ENCODE assay signal across 15 cellular contexts in the genomic region with DNA sequence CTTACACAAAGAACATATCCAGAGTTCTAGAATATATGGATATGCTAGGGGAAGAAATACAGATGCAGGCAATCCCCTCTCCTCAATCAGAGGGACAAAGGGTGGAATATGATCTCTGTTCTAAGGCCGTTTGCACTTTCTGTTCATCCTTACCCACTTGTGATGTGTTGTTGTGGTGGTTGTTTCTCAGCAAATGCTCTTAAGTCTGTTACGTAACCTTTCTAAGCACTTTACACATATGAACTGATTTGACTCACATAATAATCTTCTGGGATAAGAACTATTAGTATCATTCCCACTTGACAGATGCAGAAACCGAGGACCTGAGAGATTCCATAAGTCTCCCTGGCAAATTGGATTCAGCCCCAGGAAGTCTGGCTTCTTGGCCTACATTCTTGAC. TPM values are rescaled to one million over a fixed set of nuclear protein-coding genes. Genes with fewer than 3 reads are reported as not detected.
DNase-seq lines count a peak whose midpoint lies in the region; ATAC-seq, FAIRE-seq and TF ChIP-seq lines count a peak whose summit lies in the region.
"Had no signal": no experiment of that assay in that cellular context is flagged by ENCODE, and none has a peak within 500 bp of the region (broad histone marks: within the 10 kb centered on the region; RNA-seq: fewer than 3 reads in every experiment).

No MANE protein-coding gene starts in this region.

- no TSS peak for BruUV-seq in GM12878 (replicated peaks; lab: Mats Ljungman, UMichigan)

- H3K9me2 ChIP-seq in Karpas-422 (replicated peaks; ENCODE audit: insufficient read depth, low read length), result no peaks in the 10 kb centered on the region

- H3K9me3 Mint-ChIP-seq in CD4-positive, alpha-beta T cell, result no peaks in the 10 kb centered on the region
- H3K9me3 Mint-ChIP-seq in naive thymus-derived CD4-positive, alpha-beta T cell, result no peaks in the 10 kb centered on the region

- CTCF ChIA-PET in CD4-positive, alpha-beta T cell (lab: Charles Lee), result interaction anchor here (5.2 kb wide), 1 partner anchor 13 kb away, joined by 22 read pairs; no protein-coding TSS in a partner anchor
- CTCF ChIA-PET in GM12878 (lab: Yijun Ruan, JAX), result interaction anchor here (0.6 to 9.6 kb wide), 15 partner anchors 13 to 629 kb away, joined by 3 to 142 read pairs (median 8); partner anchors contain the start of genes CIB1, HDDC3 and UNC45A
- CTCF ChIA-PET in naive thymus-derived CD4-positive, alpha-beta T cell (lab: Charles Lee), result interaction anchor here (0.7 to 4.1 kb wide), 6 partner anchors 9 to 629 kb away, joined by 3 to 15 read pairs (median 5); partner anchors contain the start of gene UNC45A

- H3K4me1 ChIP-seq in Karpas-422 (ENCODE audit: low read length) (peaks cover 10% of the 10 kb centered on the region), GM12878 (ENCODE audit: control insufficient read depth, insufficient read depth, low read length) (peaks cover 23% of the 10 kb centered on the region), psoas muscle (no peaks in the 10 kb centered on the region)
- H3K4me1 ChIP-seq in naive thymus-derived CD4-positive, alpha-beta T cell (ENCODE audit: control insufficient read depth in 2 of 2, insufficient read depth in 2 of 2, low read length in 2 of 2), result peaks cover 16 to 19% of the 10 kb centered on the region in 2 donors

- POLR2A ChIA-PET in CD4-positive, alpha-beta T cell (lab: Charles Lee), result interaction anchor here (1.0 kb wide), 1 partner anchor 14 kb away, joined by 3 read pairs; no protein-coding TSS in a partner anchor
- POLR2A ChIA-PET in GM12878 (lab: Charles Lee), result interaction anchor here (0.6 kb wide), 4 partner anchors 86 to 384 kb away, joined by 3 to 7 read pairs (median 4); no protein-coding TSS in a partner anchor
- POLR2A ChIA-PET in naive thymus-derived CD4-positive, alpha-beta T cell (lab: Charles Lee), result no interaction called here

- H3K9me3 ChIP-seq in CD4-positive, alpha-beta T cell (ENCODE audit: control insufficient read depth, low read length), result no peaks in the 10 kb centered on the region
- H3K9me3 ChIP-seq in Karpas-422 (ENCODE audit: low read length) (no peaks in the 10 kb centered on the region), GM12878 (replicated peaks; ENCODE audit: control insufficient read depth, insufficient read depth, low read length) (no peaks in the 10 kb centered on the region), psoas muscle (no peaks in the 10 kb centered on the region)
- no peaks in the 10 kb centered on the region for H3K9me3 ChIP-seq in naive thymus-derived CD4-positive, alpha-beta T cell (ENCODE audit: control insufficient read depth in 2 of 3, low read length in 3 of 3)

- H3K79me2 ChIP-seq in Karpas-422 (ENCODE audit: low read length) (no peaks in the 10 kb centered on the region), GM12878 (ENCODE audit: control insufficient read depth, insufficient read depth, low read length) (no peaks in the 10 kb centered on the region)

- H3K4me1 Mint-ChIP-seq in CD4-positive, alpha-beta T cell (ENCODE audit: low read depth), result peaks cover 21% of the 10 kb centered on the region
- H3K4me1 Mint-ChIP-seq in naive thymus-derived CD4-positive, alpha-beta T cell, result peaks cover 11 to 41% (median 32%) of the 10 kb centered on the region in 7 donors

- no peak overlapping the region for H3K9ac ChIP-seq in Karpas-422 (ENCODE audit: low read length)
- H3K9ac ChIP-seq in GM12878 (ENCODE audit: control insufficient read depth, insufficient read depth, low read length), result peak overlapping the region; percentile 21; the same call in 1 of the 2 replicates

- RAD21 ChIA-PET in GM12878 (lab: Charles Lee; ENCODE audit: unreplicated experiment), result interaction anchor here (0.6 to 2.1 kb wide), 9 partner anchors 13 to 626 kb away, joined by 3 to 23 read pairs (median 4); partner anchors contain the start of genes CIB1, GDPGP1 and HDDC3

- in situ Hi-C loops in GM12878 (cut with MboI), result no loop called here

- H3K36me3 ChIP-seq in Karpas-422 (ENCODE audit: insufficient read depth, low read length) (no peaks in the 10 kb centered on the region), GM12878 (ENCODE audit: control insufficient read depth in 2 of 2, insufficient read depth in 2 of 2, low read length in 1 of 2) (no peaks in the 10 kb centered on the region), psoas muscle (ENCODE audit: insufficient read depth in 1 of 2, low read depth in 1 of 2) (no peaks in the 10 kb centered on the region)
- H3K36me3 ChIP-seq in naive thymus-derived CD4-positive, alpha-beta T cell (ENCODE audit: control insufficient read depth in 2 of 3, insufficient read depth in 3 of 3, low read length in 3 of 3), result no peaks in the 10 kb centered on the region
- H3K36me3 ChIP-seq: brain microvascular endothelial cell had no signal

- H3K36me3 Mint-ChIP-seq in CD4-positive, alpha-beta T cell (ENCODE audit: low read depth), result no peaks in the 10 kb centered on the region
- H3K36me3 Mint-ChIP-seq in naive thymus-derived CD4-positive, alpha-beta T cell, result no peaks in the 10 kb centered on the region

- 68% methylated on average over 3 of the region's 3 CpGs for WGBS in GM12878 (ENCODE audit: insufficient coverage, insufficient replicate concordance, low lambda C conversion rate, missing lambda C conversion rate)
- WGBS in psoas muscle, 3 donors, result 77 to 86% (median 79%) methylated on average over 3 of the region's 3 CpGs

- peak; percentile 31 for FAIRE-seq in GM12878 (lab: Jason Lieb, UNC)
- FAIRE-seq: G401.6, kidney had no signal

- no peak for DNase-seq in CD4-positive, alpha-beta T cell
- DNase-seq in Karpas-422, result peak; percentile 38
- no peak for DNase-seq in GM12878 (ENCODE audit: low read depth, low spot score)
- DNase-seq in naive thymus-derived CD4-positive, alpha-beta T cell, result no peak
- no peak for DNase-seq in nucleus accumbens (lab: John Stamatoyannopoulos, UW)
- no peak for DNase-seq in sciatic nerve (ENCODE audit: low spot score)
- DNase-seq in psoas muscle, result no peak
- DNase-seq: activated CD4-positive, CD25-positive, alpha-beta regulatory T cell; brain microvascular endothelial cell; glutamatergic neuron; kidney; NCI-H1092; OCI-M1; right cardiac atrium had no signal

- H3K27ac Mint-ChIP-seq in CD4-positive, alpha-beta T cell, result peak overlapping the region; percentile 63
- H3K27ac Mint-ChIP-seq in naive thymus-derived CD4-positive, alpha-beta T cell, result peak overlapping the region; percentile 60 to 88 (median 81)

- H3K4me2 ChIP-seq in Karpas-422 (ENCODE audit: low read depth, low read length, poor library complexity, severe bottlenecking) (no peak overlapping the region), GM12878 (ENCODE audit: control insufficient read depth, insufficient read depth) (no peak overlapping the region; the same call in 1 of the 2 replicates)

- H3K27ac ChIP-seq in CD4-positive, alpha-beta T cell (ENCODE audit: low read depth, low read length), result no peak overlapping the region
- H3K27ac ChIP-seq in Karpas-422 (ENCODE audit: low read length), result no peak overlapping the region
- H3K27ac ChIP-seq in GM12878 (ENCODE audit: control insufficient read depth, insufficient read depth), result peak overlapping the region; percentile 60
- peak overlapping the region; percentile 20 for H3K27ac ChIP-seq in naive thymus-derived CD4-positive, alpha-beta T cell (ENCODE audit: low read depth, low read length)
- H3K27ac ChIP-seq in psoas muscle, result no peak overlapping the region
- H3K27ac ChIP-seq: brain microvascular endothelial cell had no signal

- TF ChIP-seq EP300 in GM12878 (IDR thresholded peaks at IDR 0.05; ENCODE audit: borderline replicate concordance in 1 of 2, control insufficient read depth in 1 of 2, low read depth in 2 of 2, low read length in 2 of 2), result no peak

- intact Hi-C loops in CD4-positive, alpha-beta T cell (cut with DNase I, micrococcal nuclease), result no loop called here
- intact Hi-C loops in GM12878 (cut with micrococcal nuclease; ENCODE audit: unreplicated experiment), result no loop called here
- intact Hi-C loops in naive thymus-derived CD4-positive, alpha-beta T cell (cut with micrococcal nuclease), result no loop called here
- intact Hi-C loops in sciatic nerve (cut with DNase I), result no loop called here
- intact Hi-C loops in psoas muscle (cut with DNase I), result no loop called here

- no peaks in the 10 kb centered on the region for H3K27me3 Mint-ChIP-seq in CD4-positive, alpha-beta T cell
- H3K27me3 Mint-ChIP-seq in naive thymus-derived CD4-positive, alpha-beta T cell, result no peaks in the 10 kb centered on the region

- ATAC-seq in CD4-positive, alpha-beta T cell (ENCODE audit: poor library complexity), result no peak
- ATAC-seq in GM12878 (no peak), sciatic nerve (no peak), psoas muscle (no peak)
- ATAC-seq in naive thymus-derived CD4-positive, alpha-beta T cell, result no peak
- ATAC-seq: right cardiac atrium had no signal

- SMC1A ChIA-PET in GM12878 (lab: Charles Lee; ENCODE audit: uncharacterized antibody, unreplicated experiment), result interaction anchor here (0.6 to 9.2 kb wide), 18 partner anchors 8 to 629 kb away, joined by 3 to 90 read pairs (median 4); partner anchors contain the start of genes CIB1, GDPGP1 and UNC45A

- H3K4me3 ChIP-seq in Karpas-422 (ENCODE audit: low read length) (no peak overlapping the region), GM12878 (peak overlapping the region; percentile 17; the same call in 1 of the 2 replicates), psoas muscle (no peak overlapping the region)
- no peak overlapping the region for H3K4me3 ChIP-seq in naive thymus-derived CD4-positive, alpha-beta T cell (ENCODE audit: low read length)

- no peak for TF ChIP-seq RAD21 in GM12878 (IDR thresholded peaks at IDR 0.05; ENCODE audit: insufficient read depth, low read depth, low read length)

- no peak for TF ChIP-seq CTCF in CD4-positive, alpha-beta T cell (IDR thresholded peaks at IDR 0.05)
- no peak for TF ChIP-seq CTCF in GM12878 (IDR thresholded peaks at IDR 0.05 in 2 of 3, conservative IDR thresholded peaks at IDR 0.05 in 1 of 3; ENCODE audit: control insufficient read depth in 2 of 3, extremely low read depth in 1 of 3, insufficient read depth in 1 of 3, low read depth in 3 of 3, low read length in 3 of 3)
- no peak for TF ChIP-seq CTCF in psoas muscle (IDR thresholded peaks at IDR 0.05)

- H3K27me3 ChIP-seq in CD4-positive, alpha-beta T cell (ENCODE audit: control insufficient read depth, insufficient read depth, low read length), result no peaks in the 10 kb centered on the region
- no peaks in the 10 kb centered on the region for H3K27me3 ChIP-seq in Karpas-422 (ENCODE audit: low read length)
- no peaks in the 10 kb centered on the region for H3K27me3 ChIP-seq in GM12878 (replicated peaks in 1 of 2; ENCODE audit: control insufficient read depth in 2 of 2, insufficient read depth in 2 of 2, low read length in 1 of 2)
- no peaks in the 10 kb centered on the region for H3K27me3 ChIP-seq in naive thymus-derived CD4-positive, alpha-beta T cell (ENCODE audit: control insufficient read depth in 2 of 2, insufficient read depth in 2 of 2, low read length in 2 of 2)
- H3K27me3 ChIP-seq in psoas muscle (ENCODE audit: insufficient read depth in 3 of 3, low read length in 2 of 3), result no peaks in the 10 kb centered on the region
- H3K27me3 ChIP-seq: brain microvascular endothelial cell had no signal

- H4K20me1 ChIP-seq in Karpas-422 (ENCODE audit: insufficient read depth, low read depth, low read length), result no peaks in the 10 kb centered on the region
- no peaks in the 10 kb centered on the region for H4K20me1 ChIP-seq in GM12878 (ENCODE audit: control insufficient read depth, insufficient read depth)

- TF ChIP-seq POLR2A in GM12878 (IDR thresholded peaks at IDR 0.05; ENCODE audit: low read depth, low read length), result no peak

- no peak overlapping the region for H3K4me3 Mint-ChIP-seq in CD4-positive, alpha-beta T cell
- peak overlapping the region in 9 of 10 donors; percentile 36 to 74 (median 58) for H3K4me3 Mint-ChIP-seq in naive thymus-derived CD4-positive, alpha-beta T cell

- peak overlapping the region; percentile 59; the same call in 1 of the 2 replicates for H2AFZ ChIP-seq in Karpas-422 (ENCODE audit: low read length)
- peak overlapping the region; percentile 82; the same call in 1 of the 2 replicates for H2AFZ ChIP-seq in GM12878 (ENCODE audit: control insufficient read depth, low read depth, low read length)

RNA-seq across cellular contexts. Expression of gene NGRN, which starts 40.5 kb away (rescaled TPM):
- 10 to 100 TPM; 55.7 to 58.4 TPM for total RNA-seq in CD4-positive, alpha-beta T cell
- 29.9 and 41.7 TPM in 2 replicates for total RNA-seq in Karpas-422 (2014; rRNA removed; shearing (Covaris generic); ENCODE audit: low replicate concordance)
- 17.2 and 19.9 TPM in 2 replicates for total RNA-seq in GM12878 (2013; cell fraction: nucleolus; rRNA removed)
- 22.9 and 26.0 TPM in 2 replicates for total RNA-seq in GM12878 (2014; rRNA removed)
- total RNA-seq in GM12878 (2014; rRNA removed; fragmentation: Illumina TruSeq; extraction: Trizol), result 17.8 and 18.2 TPM in 2 replicates
- 22.9 and 25.7 TPM in 2 replicates for total RNA-seq in GM12878 (2021)
- polyA plus RNA-seq in GM12878 (2011; ENCODE audit: low read depth), result 11.0 TPM
- polyA plus RNA-seq in GM12878 (2011; rRNA removed), result 28.4 and 29.5 TPM in 2 replicates
- 19.3 and 20.9 TPM in 2 replicates for polyA plus RNA-seq in GM12878 (2011; cell fraction: cytosol; rRNA removed)
- polyA plus RNA-seq in GM12878 (2011; cell fraction: nucleus; rRNA removed), result 16.1 and 17.5 TPM in 2 replicates
- 13.8 and 14.7 TPM in 2 replicates for polyA plus RNA-seq in GM12878 (2012)
- 18.3 and 20.8 TPM in 2 replicates for polyA plus RNA-seq in GM12878 (2014; fragmentation: Illumina TruSeq; extraction: Trizol)
- polyA plus RNA-seq in GM12878 (2014; fragmentation: Nextera tagmentation; extraction: Ambion mirVana), result 10 to 100 TPM in 1 of 2 experiments, 1 to 10 TPM in 1; 5.8 to 11.2 TPM
- polyA plus RNA-seq in GM12878 (2014; rRNA removed), result 22.2 and 23.6 TPM in 2 replicates
- polyA plus RNA-seq in GM12878 (2016; fragmentation: Nextera tagmentation; extraction: Ambion mirVana), result 10 to 100 TPM; 29.2 to 31.3 TPM
- polyA minus RNA-seq in GM12878 (2011; rRNA and poly(A)+ RNA removed), result 14.7 and 17.3 TPM in 2 replicates
- polyA minus RNA-seq in GM12878 (2011; cell fraction: cytosol; rRNA and poly(A)+ RNA removed), result 4.0 and 5.6 TPM in 2 replicates
- 5.7 and 11.4 TPM in 2 replicates for polyA minus RNA-seq in GM12878 (2011; cell fraction: nucleus; rRNA and poly(A)+ RNA removed)
- total RNA-seq in naive thymus-derived CD4-positive, alpha-beta T cell, result 10 to 100 TPM; 34.1 to 51.5 (median 48.4) TPM
- 10 to 100 TPM; 29.7 to 48.5 TPM for polyA plus RNA-seq in naive thymus-derived CD4-positive, alpha-beta T cell
- total RNA-seq in sciatic nerve, result 63.8 TPM
- 100 to 1,000 TPM; 188 to 219 (median 200) TPM for total RNA-seq in psoas muscle
- polyA plus RNA-seq in psoas muscle, result 100 to 1,000 TPM; 212 to 298 (median 221) TPM

RNA-seq across cellular contexts. Expression of gene ZNF774, which starts 46.2 kb away (rescaled TPM):
- 1 to 10 TPM in 1 of 2 experiments, under 1 TPM in 1; 0.20 to 1.1 TPM for total RNA-seq in CD4-positive, alpha-beta T cell
- 0.34 and 0.79 TPM in 2 replicates for total RNA-seq in Karpas-422 (2014; rRNA removed; shearing (Covaris generic); ENCODE audit: low replicate concordance)
- 6.5 and 7.0 TPM in 2 replicates for total RNA-seq in GM12878 (2013; cell fraction: nucleolus; rRNA removed)
- total RNA-seq in GM12878 (2014; rRNA removed), result 1.5 and 1.7 TPM in 2 replicates
- total RNA-seq in GM12878 (2014; rRNA removed; fragmentation: Illumina TruSeq; extraction: Trizol), result 1.7 and 2.3 TPM in 2 replicates
- 1.7 TPM in 2 replicates for total RNA-seq in GM12878 (2021)
- 1.1 TPM for polyA plus RNA-seq in GM12878 (2011; ENCODE audit: low read depth)
- polyA plus RNA-seq in GM12878 (2011; rRNA removed), result 0.87 and 0.98 TPM in 2 replicates
- 0.51 and 0.59 TPM in 2 replicates for polyA plus RNA-seq in GM12878 (2011; cell fraction: cytosol; rRNA removed)
- polyA plus RNA-seq in GM12878 (2011; cell fraction: nucleus; rRNA removed), result 0.80 and 0.91 TPM in 2 replicates
- polyA plus RNA-seq in GM12878 (2012), result 0.62 and 0.86 TPM in 2 replicates
- polyA plus RNA-seq in GM12878 (2014; fragmentation: Illumina TruSeq; extraction: Trizol), result 2.0 and 2.4 TPM in 2 replicates
- under 1 TPM; 0.35 to 0.40 TPM for polyA plus RNA-seq in GM12878 (2014; fragmentation: Nextera tagmentation; extraction: Ambion mirVana)
- 2.2 and 2.5 TPM in 2 replicates for polyA plus RNA-seq in GM12878 (2014; rRNA removed)
- 1 to 10 TPM in 1 of 2 experiments, under 1 TPM in 1; 0.54 to 1.8 TPM for polyA plus RNA-seq in GM12878 (2016; fragmentation: Nextera tagmentation; extraction: Ambion mirVana)
- 0.46 and 1.2 TPM in 2 replicates for polyA minus RNA-seq in GM12878 (2011; rRNA and poly(A)+ RNA removed)
- polyA minus RNA-seq in GM12878 (2011; cell fraction: cytosol; rRNA and poly(A)+ RNA removed), result 0.52 TPM in 1 of 2 replicates, not detected in the other
- 0.73 and 1.1 TPM in 2 replicates for polyA minus RNA-seq in GM12878 (2011; cell fraction: nucleus; rRNA and poly(A)+ RNA removed)
- 1 to 10 TPM in 3 of 5 experiments, under 1 TPM in 2; 0.22 to 2.0 (median 1.5) TPM for total RNA-seq in naive thymus-derived CD4-positive, alpha-beta T cell
- under 1 TPM; 0.08 to 0.16 TPM for polyA plus RNA-seq in naive thymus-derived CD4-positive, alpha-beta T cell
- total RNA-seq in sciatic nerve, result 5.1 TPM
- total RNA-seq in psoas muscle, result 10 to 100 TPM in 2 of 4 donors, 1 to 10 TPM in 2; 7.6 to 19.6 (median 11.8) TPM
- polyA plus RNA-seq in psoas muscle, result 1 to 10 TPM; 2.8 to 7.9 (median 4.3) TPM

RNA-seq across cellular contexts. Expression of gene TTLL13, which starts 56.6 kb away (rescaled TPM):
- total RNA-seq in CD4-positive, alpha-beta T cell, result 1 to 10 TPM in 1 of 2 experiments, under 1 TPM in 1; 0.63 to 1.8 TPM
- 0.40 TPM in 1 of 2 replicates, not detected in the other for total RNA-seq in Karpas-422 (2014; rRNA removed; shearing (Covaris generic); ENCODE audit: low replicate concordance)
- 0.32 and 1.2 TPM in 2 replicates for total RNA-seq in GM12878 (2013; cell fraction: nucleolus; rRNA removed)
- total RNA-seq in GM12878 (2014; rRNA removed) (0.05 and 0.11 TPM in 2 replicates), GM12878 (2014; rRNA removed; fragmentation: Illumina TruSeq; extraction: Trizol) (0.09 TPM in 1 of 2 replicates, not detected in the other), GM12878 (2021) (0.13 and 0.19 TPM in 2 replicates), sciatic nerve (0.71 TPM), psoas muscle (under 1 TPM in 2 of 4 donors, not detected in 2; 0.08 to 0.69 TPM)
- 0.16 TPM for polyA plus RNA-seq in GM12878 (2011; ENCODE audit: low read depth)
- polyA plus RNA-seq in GM12878 (2011; rRNA removed) (0.26 and 0.27 TPM in 2 replicates), GM12878 (2014; fragmentation: Illumina TruSeq; extraction: Trizol) (0.13 and 0.22 TPM in 2 replicates), GM12878 (2014; fragmentation: Nextera tagmentation; extraction: Ambion mirVana) (under 1 TPM in 1 of 2 experiments, not detected in 1; 0.03 TPM), GM12878 (2014; rRNA removed) (0.17 and 0.22 TPM in 2 replicates), GM12878 (2016; fragmentation: Nextera tagmentation; extraction: Ambion mirVana) (under 1 TPM; 0.09 to 0.32 TPM), psoas muscle (under 1 TPM; 0.03 to 0.13 (median 0.05) TPM)
- polyA plus RNA-seq in GM12878 (2011; cell fraction: cytosol; rRNA removed), result 0.18 and 0.63 TPM in 2 replicates
- 0.34 and 1.1 TPM in 2 replicates for polyA plus RNA-seq in GM12878 (2011; cell fraction: nucleus; rRNA removed)
- polyA plus RNA-seq in GM12878 (2012), result 0.11 and 0.22 TPM in 2 replicates
- polyA minus RNA-seq in GM12878 (2011; rRNA and poly(A)+ RNA removed), result 0.15 and 0.29 TPM in 2 replicates
- polyA minus RNA-seq in GM12878 (2011; cell fraction: cytosol; rRNA and poly(A)+ RNA removed), result not detected in 2 replicates
- polyA minus RNA-seq in GM12878 (2011; cell fraction: nucleus; rRNA and poly(A)+ RNA removed), result 0.12 TPM in 1 of 2 replicates, not detected in the other
- 1 to 10 TPM in 1 of 5 experiments, under 1 TPM in 3, not detected in 1; 0.40 to 1.8 (median 0.63) TPM for total RNA-seq in naive thymus-derived CD4-positive, alpha-beta T cell
- polyA plus RNA-seq in naive thymus-derived CD4-positive, alpha-beta T cell, result not detected

Comparison
In these comparisons a context has a peak if more than half of its experiments do, and no peak if none do; other contexts are left out.
1. H3K27ac ChIP-seq: peak in GM12878 (single experiment) and naive thymus-derived CD4-positive, alpha-beta T cell (single experiment); none in CD4-positive, alpha-beta T cell (single experiment), Karpas-422 (single experiment) and psoas muscle (single experiment).